14 cellular contexts compared by ENCODE assay signal in the genomic region with DNA sequence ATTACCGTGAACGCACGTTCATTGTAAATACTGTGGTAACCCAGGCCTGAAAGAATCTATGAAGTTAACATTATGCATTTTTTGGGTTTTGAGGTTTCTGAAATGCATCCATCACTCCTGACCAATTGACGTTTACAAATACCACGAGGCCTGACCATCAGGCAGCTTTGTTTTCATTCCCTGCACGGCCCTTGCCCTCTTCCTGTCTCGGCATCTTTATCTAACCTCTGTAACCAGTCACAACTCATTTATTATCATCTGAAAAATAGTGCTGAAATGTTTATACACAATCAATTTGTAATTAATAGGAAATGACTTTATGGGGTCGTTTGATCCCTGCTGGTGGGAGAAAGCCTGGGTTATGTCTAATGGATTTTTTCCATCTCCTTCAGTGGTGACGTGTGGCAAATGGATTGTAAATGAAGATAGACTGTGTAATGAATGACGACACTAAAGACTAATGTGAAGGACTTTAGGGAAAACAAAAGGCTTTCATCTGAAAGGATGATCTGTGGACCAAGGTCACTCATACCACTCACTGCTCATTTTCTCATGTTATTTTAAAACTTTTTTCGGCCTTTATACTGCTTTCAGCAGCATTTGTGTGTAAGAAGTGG.
A peak's percentile ranks its signal among the peaks of the same experiment; 100 is the strongest.
DNase-seq lines count a peak whose midpoint lies in the region; ATAC-seq and TF ChIP-seq lines count a peak whose summit lies in the region.
"Had no signal": no experiment of that assay in that cellular context is flagged by ENCODE, and none has a peak within 500 bp of the region (broad histone marks: within the 10 kb centered on the region; RNA-seq: fewer than 3 reads in every experiment).

No MANE protein-coding gene starts in this region.

- H3K27me3 Mint-ChIP-seq in WTC11 (ENCODE audit: low read depth) (no peaks in the 10 kb centered on the region), natural killer cell (ENCODE audit: low read depth in 2 of 2) (peaks cover 0 to 11% of the 10 kb centered on the region in 2 donors)
- H3K27me3 Mint-ChIP-seq: activated CD4-positive, alpha-beta memory T cell treated with anti-CD3 and anti-CD28 coated beads, Interleukin-2, amount 10 ng/mL, durations not matched to agents 7 days and 5 days had no signal

- DNase-seq in amniotic epithelial cell (ENCODE audit: low read depth) (peak; percentile 85), hepatic stellate cell (ENCODE audit: low spot score) (peak; percentile 23), stromal cell of bone marrow (ENCODE audit: low read depth) (peak; percentile 72), WTC11 (ENCODE audit: low spot score) (no peak), natural killer cell (no peak)
- no peak for DNase-seq in activated T-cell treated with anti-CD3 and anti-CD28 coated beads, Interleukin-2, amount 50 U/mL, for 1 hour
- DNase-seq: activated CD4-positive, alpha-beta memory T cell treated with anti-CD3 and anti-CD28 coated beads, Interleukin-2, amount 10 ng/mL, durations not matched to agents 7 days and 5 days; anterior cingulate cortex; gastrocnemius medialis; NCI-H2227 treated with DMSO at 0.1 percent for 48 hours; ovary; SHP77 treated with DMSO at 0.1 percent for 48 hours had no signal

- H3K4me3 Mint-ChIP-seq in WTC11 (no peak overlapping the region), natural killer cell (no peak overlapping the region)
- H3K4me3 Mint-ChIP-seq: activated CD4-positive, alpha-beta memory T cell treated with anti-CD3 and anti-CD28 coated beads, Interleukin-2, amount 10 ng/mL, durations not matched to agents 7 days and 5 days had no signal

- H3K9me3 ChIP-seq in HEK293 (ENCODE audit: control insufficient read depth, insufficient read depth, low read depth, low read length), result no peaks in the 10 kb centered on the region
- H3K9me3 ChIP-seq: gastrocnemius medialis, ovary had no signal

- H3K36me3 Mint-ChIP-seq in WTC11 (0 out of 2 replicates have a peak, but pooled peaks cover 2% of the 10 kb centered on the region), natural killer cell (no peaks in the 10 kb centered on the region)

- POLR2A ChIA-PET in HEK293 (lab: Yijun Ruan, JAX), result no interaction called here
- POLR2A ChIA-PET in WTC11 (lab: Charles Lee), result no interaction called here

- H3K27ac ChIP-seq in HEK293 (ENCODE audit: extremely low read depth, low read depth, low read length), result no peak overlapping the region
- H3K27ac ChIP-seq: gastrocnemius medialis, ovary had no signal

- intact Hi-C loops in natural killer cell (cut with micrococcal nuclease), result no loop called here

- no peaks in the 10 kb centered on the region for H3K36me3 ChIP-seq in HEK293 (ENCODE audit: control insufficient read depth in 2 of 2, insufficient read depth in 1 of 2, low read length in 2 of 2)
- H3K36me3 ChIP-seq: gastrocnemius medialis, ovary had no signal

- no peak for ATAC-seq in WTC11
- ATAC-seq in natural killer cell, result no peak
- ATAC-seq: gastrocnemius medialis had no signal

- peaks cover 55% of the 10 kb centered on the region for H3K4me1 Mint-ChIP-seq in WTC11
- no peaks in the 10 kb centered on the region for H3K4me1 Mint-ChIP-seq in natural killer cell
- H3K4me1 Mint-ChIP-seq: activated CD4-positive, alpha-beta memory T cell treated with anti-CD3 and anti-CD28 coated beads, Interleukin-2, amount 10 ng/mL, durations not matched to agents 7 days and 5 days had no signal

- H3K9me3 Mint-ChIP-seq in WTC11 (peaks cover 4% of the 10 kb centered on the region), natural killer cell (no peaks in the 10 kb centered on the region)
- H3K9me3 Mint-ChIP-seq: activated CD4-positive, alpha-beta memory T cell treated with anti-CD3 and anti-CD28 coated beads, Interleukin-2, amount 10 ng/mL, durations not matched to agents 7 days and 5 days; activated T-helper 2 cell treated with anti-CD3 and anti-CD28 coated beads, Interferon-gamma antibody, Interleukin-2, Interleukin-4, amounts not matched to agents 10 μg/mL and 5 μg/mL and 100 μg/mL, durations not matched to agents 14 hours and 24 hours and 36 hours had no signal

- peaks cover 9% of the 10 kb centered on the region; the same call in 1 of the 2 replicates for H3K4me1 ChIP-seq in HEK293 (ENCODE audit: control insufficient read depth, insufficient read depth, low read length)
- H3K4me1 ChIP-seq: gastrocnemius medialis had no signal

- H3K27ac Mint-ChIP-seq in WTC11 (no peak overlapping the region), natural killer cell (no peak overlapping the region)
- H3K27ac Mint-ChIP-seq: activated CD4-positive, alpha-beta memory T cell treated with anti-CD3 and anti-CD28 coated beads, Interleukin-2, amount 10 ng/mL, durations not matched to agents 7 days and 5 days; activated T-helper 2 cell treated with anti-CD3 and anti-CD28 coated beads, Interferon-gamma antibody, Interleukin-2, Interleukin-4, amounts not matched to agents 10 μg/mL and 5 μg/mL and 100 μg/mL, durations not matched to agents 14 hours and 24 hours and 36 hours had no signal

- CTCF ChIA-PET in HEK293 (lab: Yijun Ruan, JAX), result interaction anchor here (1.0 to 1.2 kb wide), 3 partner anchors 77 to 159 kb away, joined by 3 read pairs; no protein-coding TSS in a partner anchor
- CTCF ChIA-PET in WTC11 (lab: Charles Lee), result no interaction called here

- no peak for TF ChIP-seq CTCF in HEK293 (tag by site-specific recombination; IDR thresholded peaks at IDR 0.05)
- no peak for TF ChIP-seq CTCF in WTC11 (IDR thresholded peaks at IDR 0.05)
- TF ChIP-seq CTCF in natural killer cell (IDR thresholded peaks at IDR 0.05), result no peak

- H3K4me3 ChIP-seq in HEK293 (ENCODE audit: low read depth, low read length), result no peak overlapping the region
- H3K4me3 ChIP-seq: gastrocnemius medialis, ovary had no signal

TF ChIP-seq in HEK293, 187 proteins besides CTCF, POLR2A, EP300 and RAD21 (continues in another document):
- TF ChIP-seq ZNF664 (tag by site-specific recombination; IDR thresholded peaks at IDR 0.05) (peak; percentile 18; the same call in 1 of the 2 replicates), ZNF830 (tag by site-specific recombination; IDR thresholded peaks at IDR 0.05; ENCODE audit: low read depth) (no peak), SALL2 (tag by site-specific recombination; IDR thresholded peaks at IDR 0.05; ENCODE audit: borderline replicate concordance) (no peak), ZNF561 (tag by site-specific recombination; IDR thresholded peaks at IDR 0.05; ENCODE audit: borderline replicate concordance) (no peak), GLI2 (tag by site-specific recombination; IDR thresholded peaks at IDR 0.05; ENCODE audit: borderline replicate concordance, low read depth) (peak; percentile 98), ZEB2 (tag by site-specific recombination; IDR thresholded peaks at IDR 0.05) (peak; percentile 98), ZNF707 (tag by site-specific recombination; IDR thresholded peaks at IDR 0.05) (no peak), ZNF155 (tag by site-specific recombination; IDR thresholded peaks at IDR 0.05) (no peak), ZNF560 (tag by site-specific recombination; IDR thresholded peaks at IDR 0.05; ENCODE audit: borderline replicate concordance) (no peak), ZNF791 (tag by site-specific recombination; IDR thresholded peaks at IDR 0.05) (no peak), HOXD13 (CRISPR knock-in tag; IDR thresholded peaks at IDR 0.05; ENCODE audit: borderline replicate concordance) (peak; percentile 74), ZNF626 (tag by site-specific recombination; IDR thresholded peaks at IDR 0.05) (no peak), ZBTB1 (tag by site-specific recombination; IDR thresholded peaks at IDR 0.05) (peak; percentile 31; the same call in 1 of the 2 replicates), GLIS2 (tag by site-specific recombination; IDR thresholded peaks at IDR 0.05) (peak; percentile 69), ZNF138 (tag by site-specific recombination; IDR thresholded peaks at IDR 0.05; ENCODE audit: borderline replicate concordance) (no peak), ZBTB8A (tag by site-specific recombination; IDR thresholded peaks at IDR 0.05) (peak; percentile 52; the same call in 1 of the 2 replicates), ZIC2 (tag by site-specific recombination; IDR thresholded peaks at IDR 0.05) (peak; percentile 57), ZNF701 (tag by site-specific recombination; IDR thresholded peaks at IDR 0.05) (no peak)

TF ChIP-seq in WTC11, 78 proteins besides CTCF, POLR2A, EP300 and RAD21 (continues in another document):
- TF ChIP-seq, protein P1, sequence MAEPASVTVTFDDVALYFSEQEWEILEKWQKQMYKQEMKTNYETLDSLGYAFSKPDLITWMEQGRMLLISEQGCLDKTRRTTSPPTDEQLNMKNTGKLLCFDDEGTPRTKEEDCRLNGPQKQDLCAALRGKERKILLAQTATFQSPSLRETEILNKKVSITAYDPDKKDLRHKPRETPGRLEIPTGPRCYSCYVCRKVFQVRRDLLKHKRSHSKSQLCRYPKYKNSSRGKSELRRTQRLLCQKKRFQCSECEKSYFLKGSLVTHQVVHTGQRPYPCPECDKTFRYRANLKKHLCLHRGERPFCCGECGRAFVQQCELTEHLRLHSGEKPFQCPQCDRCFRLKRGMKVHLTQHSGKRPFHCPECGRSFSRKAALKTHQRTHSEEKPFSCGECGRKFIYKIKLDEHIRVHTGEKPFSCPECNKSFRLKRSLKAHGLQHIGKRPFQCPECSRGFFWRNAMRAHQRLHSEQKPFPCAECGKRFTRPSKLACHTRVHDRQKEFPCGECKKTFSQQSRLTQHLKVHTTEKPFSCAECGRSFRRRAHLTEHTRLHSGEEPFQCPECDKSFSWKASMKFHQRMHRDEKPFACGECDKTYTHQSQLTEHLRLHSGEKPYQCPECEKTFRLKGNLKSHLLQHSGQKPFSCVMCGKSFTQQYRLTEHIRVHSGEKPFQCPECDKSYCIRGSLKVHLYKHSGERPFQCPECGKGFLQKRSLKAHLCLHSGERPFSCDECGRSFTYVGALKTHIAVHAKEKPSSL (CRISPR knock-in tag; conservative IDR thresholded peaks at IDR 0.05), result no peak
- no peak for TF ChIP-seq ESRRA (CRISPR knock-in tag; IDR thresholded peaks at IDR 0.05; ENCODE audit: borderline replicate concordance)
- no peak for TF ChIP-seq GRHL2 (CRISPR knock-in tag; IDR thresholded peaks at IDR 0.05; ENCODE audit: insufficient replicate concordance, severe bottlenecking)
- TF ChIP-seq ZNF416 (CRISPR knock-in tag; IDR thresholded peaks at IDR 0.05), result no peak
- TF ChIP-seq TEAD1 (CRISPR knock-in tag; IDR thresholded peaks at IDR 0.05), result no peak
- TF ChIP-seq E2F4 (CRISPR knock-in tag; IDR thresholded peaks at IDR 0.05; ENCODE audit: borderline replicate concordance, low read depth), result no peak
- TF ChIP-seq NR3C1 (CRISPR knock-in tag; conservative IDR thresholded peaks at IDR 0.05; ENCODE audit: low read depth), result no peak

Comparison
In these comparisons a context has a peak if more than half of its experiments do, and no peak if none do; other contexts are left out.
1. DNase-seq: peak in amniotic epithelial cell (single experiment), hepatic stellate cell (single experiment) and stromal cell of bone marrow (single experiment); none in WTC11 (single experiment), activated T-cell treated with anti-CD3 and anti-CD28 coated beads, Interleukin-2, amount 50 U/mL, for 1 hour (single experiment) and natural killer cell (single experiment).
2. Of the 8 proteins assayed by ChIP-seq in both HEK293 and WTC11: peak only in HEK293: ATF2 and ZBTB21; only in WTC11: none; in both: none; in neither: 6.